Comparison of ENCODE assay signal across 14 cellular contexts in the genomic region with DNA sequence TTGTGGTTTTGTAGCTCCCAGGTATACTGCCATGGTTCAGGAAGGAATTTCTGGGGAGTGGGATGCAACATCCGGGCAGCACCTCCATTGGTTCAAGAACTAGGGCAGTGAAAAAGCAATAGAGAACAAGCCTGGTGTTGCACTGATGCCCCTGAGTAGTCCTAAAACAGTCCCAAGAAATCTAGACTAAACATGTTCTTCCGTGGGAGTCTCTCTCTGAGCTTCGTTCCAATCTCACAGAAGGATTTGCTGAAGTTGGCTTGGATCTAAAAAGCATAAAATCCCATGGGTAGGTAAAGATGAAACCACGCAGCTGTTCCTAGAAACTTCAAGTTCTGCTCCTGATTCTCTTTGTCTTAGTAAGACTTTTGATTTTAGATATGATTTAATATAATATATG.
"Had no signal": no experiment of that assay in that cellular context is flagged by ENCODE, and none has a peak within 500 bp of the region (broad histone marks: within the 10 kb centered on the region; RNA-seq: fewer than 3 reads in every experiment).

No MANE protein-coding gene starts in this region.

- H3K27ac ChIP-seq: adrenal gland, brain microvascular endothelial cell had no signal

- H3K9me3 Mint-ChIP-seq: activated B cell treated with CpG ODN at 0.5 μM for 24 hours; natural killer cell treated with Interleukin-12 subunit alpha and Interleukin-12 subunit beta and Interleukin-15 and Interleukin-18, amount 100 ng/mL, for 72 hours; stimulated activated naive CD8-positive, alpha-beta T cell treated with anti-CD3 and anti-CD28 coated beads, Interleukin-15, amount 100 ng/mL, for 72 hours had no signal

- H3K9me3 ChIP-seq: adrenal gland had no signal

- H3K36me3 ChIP-seq: adrenal gland, brain microvascular endothelial cell had no signal

- ATAC-seq: activated T-helper 17 cell treated with anti-CD3 and anti-CD28 coated beads, Interleukin-2, amount 50 U/mL, for 72 hours; natural killer cell treated with Interleukin-12 subunit alpha and Interleukin-12 subunit beta and Interleukin-15 and Interleukin-18, amount 100 ng/mL, for 72 hours; stimulated activated naive CD8-positive, alpha-beta T cell treated with anti-CD3 and anti-CD28 coated beads, Interleukin-15, amount 100 ng/mL, for 72 hours had no signal

- H3K27me3 ChIP-seq: adrenal gland, brain microvascular endothelial cell had no signal

- H3K4me3 Mint-ChIP-seq: activated B cell treated with CpG ODN at 0.5 μM for 24 hours; activated CD4-positive, alpha-beta T cell treated with anti-CD3 and anti-CD28 coated beads, Interleukin-2, amount 10 ng/mL, durations not matched to agents 7 days and 5 days; activated T-helper 17 cell treated with anti-CD3 and anti-CD28 coated beads, Interleukin-2, amount 50 U/mL, for 72 hours; natural killer cell treated with Interleukin-12 subunit alpha and Interleukin-12 subunit beta and Interleukin-15 and Interleukin-18, amount 100 ng/mL, for 72 hours; stimulated activated naive CD8-positive, alpha-beta T cell treated with anti-CD3 and anti-CD28 coated beads, Interleukin-15, amount 100 ng/mL, for 72 hours had no signal

- H3K4me3 ChIP-seq: adrenal gland had no signal

- H3K4me1 Mint-ChIP-seq: activated B cell treated with CpG ODN at 0.5 μM for 24 hours; activated CD4-positive, alpha-beta T cell treated with anti-CD3 and anti-CD28 coated beads, Interleukin-2, amount 10 ng/mL, durations not matched to agents 7 days and 5 days; activated T-helper 17 cell treated with anti-CD3 and anti-CD28 coated beads, Interleukin-2, amount 50 U/mL, for 72 hours; stimulated activated naive CD8-positive, alpha-beta T cell treated with anti-CD3 and anti-CD28 coated beads, Interleukin-15, amount 100 ng/mL, for 72 hours had no signal

- H3K36me3 Mint-ChIP-seq: natural killer cell treated with Interleukin-12 subunit alpha and Interleukin-12 subunit beta and Interleukin-15 and Interleukin-18, amount 100 ng/mL, for 72 hours had no signal

- DNase-seq: activated B cell treated with CpG ODN at 0.5 μM for 24 hours; activated CD4-positive, alpha-beta T cell treated with anti-CD3 and anti-CD28 coated beads, Interleukin-2, amount 10 ng/mL, durations not matched to agents 7 days and 5 days; activated CD8-positive, alpha-beta memory T cell treated with anti-CD3 and anti-CD28 coated beads for 24 hours; activated naive CD4-positive, alpha-beta T cell treated with anti-CD3 and anti-CD28 coated beads, Interleukin-2, amount 50 U/mL, for 16 hours; activated T-cell treated with anti-CD3 and anti-CD28 coated beads for 4 hours; adrenal gland; brain microvascular endothelial cell; effector CD8-positive, alpha-beta T cell; hypothalamus; stimulated activated CD4-positive, alpha-beta T cell treated with anti-CD3 and anti-CD28 coated beads, Interleukin-15, amount 100 ng/mL, for 24 hours; stimulated activated CD4-positive, alpha-beta T cell treated with anti-CD3 and anti-CD28 coated beads, Interleukin-4, amount 100 ng/mL, for 24 hours; stimulated activated naive CD8-positive, alpha-beta T cell treated with anti-CD3 and anti-CD28 coated beads, Interleukin-15, amount 100 ng/mL, for 72 hours had no signal

- H3K27ac Mint-ChIP-seq: activated B cell treated with CpG ODN at 0.5 μM for 24 hours; activated CD4-positive, alpha-beta T cell treated with anti-CD3 and anti-CD28 coated beads, Interleukin-2, amount 10 ng/mL, durations not matched to agents 7 days and 5 days; activated T-helper 17 cell treated with anti-CD3 and anti-CD28 coated beads, Interleukin-2, amount 50 U/mL, for 72 hours; natural killer cell treated with Interleukin-12 subunit alpha and Interleukin-12 subunit beta and Interleukin-15 and Interleukin-18, amount 100 ng/mL, for 72 hours; stimulated activated naive CD8-positive, alpha-beta T cell treated with anti-CD3 and anti-CD28 coated beads, Interleukin-15, amount 100 ng/mL, for 72 hours had no signal

- H3K27me3 Mint-ChIP-seq: activated B cell treated with CpG ODN at 0.5 μM for 24 hours; activated CD4-positive, alpha-beta T cell treated with anti-CD3 and anti-CD28 coated beads, Interleukin-2, amount 10 ng/mL, durations not matched to agents 7 days and 5 days; activated T-helper 17 cell treated with anti-CD3 and anti-CD28 coated beads, Interleukin-2, amount 50 U/mL, for 72 hours; stimulated activated naive CD8-positive, alpha-beta T cell treated with anti-CD3 and anti-CD28 coated beads, Interleukin-15, amount 100 ng/mL, for 72 hours had no signal
